ENCODE assay signal across 11 cellular contexts in genomic region chr5:50967388-50968039, GRCh38.
DNase-seq lines count a peak whose midpoint lies in the region; ATAC-seq and TF ChIP-seq lines count a peak whose summit lies in the region.
"Had no signal": no experiment of that assay in that cellular context is flagged by ENCODE, and none has a peak within 500 bp of the region (broad histone marks: within the 10 kb centered on the region; RNA-seq: fewer than 3 reads in every experiment).

No MANE protein-coding gene starts in this region.

- H3K4me1 ChIP-seq in BE2C (no peaks in the 10 kb centered on the region), mammary epithelial cell (ENCODE audit: insufficient read depth, low read length) (peaks cover 13% of the 10 kb centered on the region), muscle layer of colon (ENCODE audit: insufficient read depth, low read length) (peaks cover 44% of the 10 kb centered on the region)

- CTCF ChIA-PET in mammary epithelial cell (lab: Charles Lee; ENCODE audit: low non-redundant PET) = no interaction called here

- intact Hi-C loops in mammary epithelial cell (cut with micrococcal nuclease) = loop anchor here (10.0 kb wide), 1 partner anchor 407 kb away; no protein-coding TSS in a partner anchor

- WGBS in mammary epithelial cell (ENCODE audit: low coverage, missing lambda C conversion rate) = 4% methylated on average over 16 of the region's 22 CpGs

- H3K9me3 ChIP-seq in BE2C = no peaks in the 10 kb centered on the region
- no peaks in the 10 kb centered on the region for H3K9me3 ChIP-seq in mammary epithelial cell (replicated peaks; ENCODE audit: insufficient read depth, low read length)
- H3K9me3 ChIP-seq in muscle layer of colon (ENCODE audit: low read length) = no peaks in the 10 kb centered on the region
- H3K9me3 ChIP-seq: thyroid gland had no signal

- peak overlapping the region; percentile 23 for H3K4me2 ChIP-seq in mammary epithelial cell (ENCODE audit: insufficient read depth, low read depth, low read length)

- H2AFZ ChIP-seq in mammary epithelial cell (ENCODE audit: low read depth, low read length) = no peak overlapping the region

- dilution Hi-C loops in mammary epithelial cell (cut with HindIII; ENCODE audit: low sequenced_read_pairs) = no loop called here

- DNase-seq in BE2C (no peak), LoVo (ENCODE audit: low spot score) (peak; percentile 42), mammary epithelial cell (no peak), omental fat pad (ENCODE audit: low spot score) (no peak), brain microvascular endothelial cell (no peak)

- H3K79me2 ChIP-seq in mammary epithelial cell (ENCODE audit: insufficient read depth, low read length) = no peaks in the 10 kb centered on the region

- ATAC-seq in omental fat pad (ENCODE audit: low FRiP score) (no peak), HG03521 (IDR thresholded peaks at IDR 0.05; ENCODE audit: unreplicated experiment) (no peak), GM18511 (IDR thresholded peaks at IDR 0.05; ENCODE audit: unreplicated experiment) (no peak)
- ATAC-seq: HCT116 had no signal

- H3K27ac ChIP-seq in mammary epithelial cell (ENCODE audit: insufficient read depth, low read depth, low read length) (no peak overlapping the region), muscle layer of colon (ENCODE audit: low read depth, low read length) (no peak overlapping the region), brain microvascular endothelial cell (no peak overlapping the region)
- H3K27ac ChIP-seq: cardiac muscle cell, thyroid gland had no signal

- peak overlapping the region; percentile 10; the same call in 1 of the 2 replicates for H3K4me3 ChIP-seq in BE2C (ENCODE audit: low read depth, low read length)
- H3K4me3 ChIP-seq in mammary epithelial cell (replicated peaks in 1 of 3; ENCODE audit: insufficient read depth in 1 of 3, low read depth in 2 of 3, low read length in 3 of 3) = no peak overlapping the region
- peak overlapping the region; percentile 23 to 48 for H3K4me3 ChIP-seq in muscle layer of colon (ENCODE audit: low read depth in 1 of 2, low read length in 2 of 2)
- no peak overlapping the region for H3K4me3 ChIP-seq in brain microvascular endothelial cell (ENCODE audit: low read depth, low read length)
- H3K4me3 ChIP-seq: cardiac muscle cell had no signal

- in situ Hi-C loops in mammary epithelial cell (cut with MboI; ENCODE audit: low sequenced_read_pairs in 2 of 2) = loop anchor here (10.0 to 25.0 kb wide), 3 partner anchors 1037 to 1695 kb away; no protein-coding TSS in a partner anchor
- in situ Hi-C loops in brain microvascular endothelial cell (cut with HindIII; ENCODE audit: low pct_ligation_motif_present, low sequenced_read_pairs) = loop anchor here (25.0 kb wide), 1 partner anchor 1695 kb away; no protein-coding TSS in a partner anchor

- no TSS peak for BruUV-seq in mammary epithelial cell (replicated peaks; lab: Mats Ljungman, UMichigan)

- H3K9ac ChIP-seq in mammary epithelial cell (ENCODE audit: insufficient read depth, low read length) (no peak overlapping the region), muscle layer of colon (ENCODE audit: low read length) (no peak overlapping the region)

- H3K36me3 ChIP-seq in BE2C = no peaks in the 10 kb centered on the region
- no peaks in the 10 kb centered on the region for H3K36me3 ChIP-seq in mammary epithelial cell (ENCODE audit: insufficient read depth, low read length)
- no peaks in the 10 kb centered on the region for H3K36me3 ChIP-seq in muscle layer of colon (ENCODE audit: insufficient read depth, low read length)
- H3K36me3 ChIP-seq in brain microvascular endothelial cell (replicated peaks) = no peaks in the 10 kb centered on the region
- H3K36me3 ChIP-seq: cardiac muscle cell, thyroid gland had no signal

- no peaks in the 10 kb centered on the region for H4K20me1 ChIP-seq in mammary epithelial cell (ENCODE audit: insufficient read depth, low read length)

- TF ChIP-seq CTCF in BE2C (IDR thresholded peaks at IDR 0.05; ENCODE audit: low read depth, low read length) = no peak
- no peak for TF ChIP-seq CTCF in mammary epithelial cell (conservative IDR thresholded peaks at IDR 0.05 in 1 of 2, IDR thresholded peaks at IDR 0.05 in 1 of 2; ENCODE audit: extremely low read depth in 1 of 2, insufficient read depth in 1 of 2, low read depth in 1 of 2, low read length in 2 of 2)
- TF ChIP-seq CTCF in omental fat pad (IDR thresholded peaks at IDR 0.05) = no peak
- TF ChIP-seq CTCF in brain microvascular endothelial cell (IDR thresholded peaks at IDR 0.05; ENCODE audit: low read depth, low read length, missing control alignments) = no peak

- H3K27me3 ChIP-seq in BE2C (no peaks in the 10 kb centered on the region), mammary epithelial cell (ENCODE audit: insufficient read depth, low read length) (peaks cover 73% of the 10 kb centered on the region), muscle layer of colon (ENCODE audit: control insufficient read depth in 1 of 2, insufficient read depth in 2 of 2, low read length in 2 of 2) (peaks cover 76 to 80% of the 10 kb centered on the region in 2 donors), brain microvascular endothelial cell (replicated peaks) (peaks cover 69% of the 10 kb centered on the region)

Comparison
In these comparisons a context has a peak if more than half of its experiments do, and no peak if none do; other contexts are left out.
1. H3K4me3 ChIP-seq: peak in BE2C (single experiment) and muscle layer of colon (2 of 2); none in mammary epithelial cell (0 of 3) and brain microvascular endothelial cell (single experiment).